Comparison of ENCODE assay signal across 30 cellular contexts in the genomic region with DNA sequence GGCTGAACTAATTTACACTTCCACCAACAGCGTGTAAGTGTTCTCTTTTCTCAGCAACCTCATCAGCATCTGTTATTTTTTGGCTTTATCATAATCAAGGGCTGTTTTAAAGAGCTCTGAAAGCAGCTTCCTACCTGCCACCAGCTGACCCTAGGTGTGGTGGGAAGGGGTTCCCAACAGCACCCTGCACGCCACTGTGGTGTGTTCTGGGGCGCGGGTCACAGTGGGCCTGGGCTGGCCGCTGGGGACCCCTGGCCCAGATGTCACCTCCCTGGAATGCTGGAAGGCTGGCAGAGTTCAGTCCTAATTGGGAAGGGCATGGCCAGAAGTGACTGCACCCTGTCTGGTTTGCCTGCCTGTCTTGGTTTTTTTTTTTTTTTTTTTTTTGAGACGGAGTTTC.
"Had no signal": no experiment of that assay in that cellular context is flagged by ENCODE, and none has a peak within 500 bp of the region (broad histone marks: within the 10 kb centered on the region; RNA-seq: fewer than 3 reads in every experiment).

No MANE protein-coding gene starts in this region.

- H3K27ac Mint-ChIP-seq: activated CD4-positive, alpha-beta memory T cell treated with anti-CD3 and anti-CD28 coated beads, Interleukin-2, amount 10 ng/mL, durations not matched to agents 7 days and 5 days; activated CD4-positive, alpha-beta T cell treated with anti-CD3 and anti-CD28 coated beads, Interleukin-2, amount 10 ng/mL, durations not matched to agents 7 days and 5 days; activated naive CD8-positive, alpha-beta T cell; activated T-cell treated with anti-CD3 and anti-CD28 coated beads, Interleukin-2, amount 50 U/mL, for 24 hours; activated T-cell treated with anti-CD3 and anti-CD28 coated beads, Interleukin-2, amount 50 U/mL, for 72 hours; T-cell; T-helper 1 cell treated with Interleukin-12 subunit alpha and Interleukin-12 subunit beta and Interleukin-4 antibody, amounts not matched to agents 30 μg/mL and 1 μg/mL, for 36 hours had no signal

- H3K36me3 ChIP-seq: brain microvascular endothelial cell had no signal

- H3K36me3 Mint-ChIP-seq: activated naive CD8-positive, alpha-beta T cell; T-cell had no signal

- H3K4me1 Mint-ChIP-seq: activated CD4-positive, alpha-beta memory T cell treated with anti-CD3 and anti-CD28 coated beads, Interleukin-2, amount 10 ng/mL, durations not matched to agents 7 days and 5 days; activated CD4-positive, alpha-beta T cell treated with anti-CD3 and anti-CD28 coated beads, Interleukin-2, amount 10 ng/mL, durations not matched to agents 7 days and 5 days; T-cell had no signal

- DNase-seq: activated CD4-positive, alpha-beta memory T cell treated with anti-CD3 and anti-CD28 coated beads, Interleukin-2, amount 10 ng/mL, durations not matched to agents 7 days and 5 days; activated CD4-positive, alpha-beta T cell treated with anti-CD3 and anti-CD28 coated beads for 4 hours; activated CD4-positive, alpha-beta T cell treated with anti-CD3 and anti-CD28 coated beads, Interleukin-2, amount 10 ng/mL, durations not matched to agents 7 days and 5 days; activated CD4-positive, alpha-beta T cell treated with anti-CD3 and anti-CD28 coated beads, Interleukin-2, amount 50 U/mL, for 4 hours; activated CD4-positive, CD25-positive, alpha-beta regulatory T cell; activated CD4-positive, CD25-positive, alpha-beta regulatory T cell treated with anti-CD3 and anti-CD28 coated beads, Interleukin-2, amount 50 U/mL, for 72 hours; activated CD8-positive, alpha-beta memory T cell treated with anti-CD3 and anti-CD28 coated beads, Interleukin-2, amount 50 U/mL, for 48 hours; activated gamma-delta T cell treated with Interleukin-2 at 50 U/mL for 16 hours; activated naive CD4-positive, alpha-beta T cell treated with anti-CD3 and anti-CD28 coated beads, Interleukin-2, amount 50 U/mL, for 16 hours; activated naive CD4-positive, alpha-beta T cell treated with Interleukin-2 at 50 U/mL for 16 hours; activated T-cell treated with anti-CD3 and anti-CD28 coated beads for 4 hours; activated T-cell treated with anti-CD3 and anti-CD28 coated beads, Interleukin-2, amount 50 U/mL, for 24 hours; activated T-cell treated with anti-CD3 and anti-CD28 coated beads, Interleukin-2, amount 50 U/mL, for 72 hours; amniotic stem cell; anterior cingulate cortex; brain microvascular endothelial cell; caudate nucleus; effector CD8-positive, alpha-beta T cell; foreskin fibroblast; head of caudate nucleus; T-cell; T1000 had no signal

- H3K9me3 Mint-ChIP-seq: activated CD4-positive, alpha-beta T cell treated with anti-CD3 and anti-CD28 coated beads, Interleukin-2, amount 10 ng/mL, durations not matched to agents 7 days and 5 days; activated T-cell treated with anti-CD3 and anti-CD28 coated beads, Interleukin-2, amount 50 U/mL, for 24 hours; T-helper 1 cell treated with Interleukin-12 subunit alpha and Interleukin-12 subunit beta and Interleukin-4 antibody, amounts not matched to agents 30 μg/mL and 1 μg/mL, for 36 hours had no signal

- H3K27ac ChIP-seq: brain microvascular endothelial cell, epithelial cell of prostate had no signal

- H3K4me3 Mint-ChIP-seq: activated CD4-positive, alpha-beta memory T cell treated with anti-CD3 and anti-CD28 coated beads, Interleukin-2, amount 10 ng/mL, durations not matched to agents 7 days and 5 days; activated CD4-positive, alpha-beta T cell treated with anti-CD3 and anti-CD28 coated beads, Interleukin-2, amount 10 ng/mL, durations not matched to agents 7 days and 5 days; activated naive CD8-positive, alpha-beta T cell; activated T-cell treated with anti-CD3 and anti-CD28 coated beads, Interleukin-2, amount 50 U/mL, for 24 hours; activated T-cell treated with anti-CD3 and anti-CD28 coated beads, Interleukin-2, amount 50 U/mL, for 72 hours; T-cell; T-helper 1 cell treated with Interleukin-12 subunit alpha and Interleukin-12 subunit beta and Interleukin-4 antibody, amounts not matched to agents 30 μg/mL and 1 μg/mL, for 36 hours had no signal

- H3K27me3 Mint-ChIP-seq: activated CD4-positive, alpha-beta memory T cell treated with anti-CD3 and anti-CD28 coated beads, Interleukin-2, amount 10 ng/mL, durations not matched to agents 7 days and 5 days; activated CD4-positive, alpha-beta T cell treated with anti-CD3 and anti-CD28 coated beads, Interleukin-2, amount 10 ng/mL, durations not matched to agents 7 days and 5 days had no signal

- FAIRE-seq: astrocyte, colon, endometrium, endothelial cell of umbilical vein, frontal cortex had no signal

- H3K27me3 ChIP-seq: brain microvascular endothelial cell had no signal
